Comparison of ENCODE assay signal across 20 cellular contexts in genomic region chr1:176765608-176766007, GRCh38.
A peak's percentile ranks its signal among the peaks of the same experiment; 100 is the strongest.
DNase-seq lines count a peak whose midpoint lies in the region; ATAC-seq, FAIRE-seq and TF ChIP-seq lines count a peak whose summit lies in the region.
"Had no signal": no experiment of that assay in that cellular context is flagged by ENCODE, and none has a peak within 500 bp of the region (broad histone marks: within the 10 kb centered on the region; RNA-seq: fewer than 3 reads in every experiment).

No MANE protein-coding gene starts in this region.

- H3K56ac ChIP-seq in H9 (ENCODE audit: insufficient read length, low read depth, low read length): no peak overlapping the region
- H3K56ac ChIP-seq in H1 (replicated peaks; ENCODE audit: insufficient read length, low read depth, low read length): no peak overlapping the region

- no peak overlapping the region for H3K4me2 ChIP-seq in H9 (ENCODE audit: insufficient read depth, insufficient read length, low read length)
- H3K4me2 ChIP-seq in H1 (ENCODE audit: insufficient read depth in 1 of 2, low read depth in 2 of 2, low read length in 2 of 2): no peak overlapping the region

- no peaks in the 10 kb centered on the region for H3K36me3 ChIP-seq in H1 (ENCODE audit: control insufficient read depth in 2 of 4, insufficient read depth in 4 of 4, low read length in 3 of 4)
- H3K36me3 ChIP-seq: BE2C had no signal

- no peak overlapping the region for H3K4me3 Mint-ChIP-seq in H9
- H3K4me3 Mint-ChIP-seq: CD4-positive, alpha-beta T cell; HFFc6; IgD-negative memory B cell had no signal

- no peak overlapping the region for H3K27ac Mint-ChIP-seq in H9
- H3K27ac Mint-ChIP-seq: CD4-positive, alpha-beta T cell; HFFc6; IgD-negative memory B cell had no signal

- no peak for FAIRE-seq in H1 (lab: Jason Lieb, UNC)
- FAIRE-seq: GM12892, GM18507, HepG2 had no signal

- H2BK12ac ChIP-seq in H9 (ENCODE audit: insufficient read length, low read depth, low read length): no peak overlapping the region
- no peak overlapping the region for H2BK12ac ChIP-seq in H1 (ENCODE audit: low read depth, low read length)

- H3K4me1 Mint-ChIP-seq in H9: no peaks in the 10 kb centered on the region
- H3K4me1 Mint-ChIP-seq: IgD-negative memory B cell had no signal

- H3K9me3 Mint-ChIP-seq in H9: no peaks in the 10 kb centered on the region
- H3K9me3 Mint-ChIP-seq: CD4-positive, alpha-beta T cell had no signal

- H3K4me1 ChIP-seq in H9 (ENCODE audit: insufficient read depth, low read length) (no peaks in the 10 kb centered on the region), H1 (replicated peaks in 1 of 4; ENCODE audit: control insufficient read depth in 3 of 4, insufficient read depth in 4 of 4, low read length in 3 of 4) (no peaks in the 10 kb centered on the region)
- H3K4me1 ChIP-seq: Caco-2 had no signal

- no peaks in the 10 kb centered on the region for H3K36me3 Mint-ChIP-seq in H9 (ENCODE audit: insufficient read depth in 1 of 3, low read depth in 3 of 3)
- H3K36me3 Mint-ChIP-seq: IgD-negative memory B cell had no signal

- DNase-seq in H9 (peak; percentile 37), H1 (ENCODE audit: low read depth in 1 of 2, low spot score in 2 of 2) (no peak), iPS-NIHi7 (ENCODE audit: extremely low spot score) (peak; percentile 54), CD1c-positive myeloid dendritic cell (ENCODE audit: extremely low spot score) (no peak), amniotic stem cell (lab: John Stamatoyannopoulos, UW) (no peak)
- DNase-seq: BE2C; C1 segment of cervical spinal cord; Caco-2; CD4-positive, alpha-beta T cell; DMS153; DMS79; GDM1; HFFc6; KG1 had no signal

- TF ChIP-seq POLR2A in H1 (IDR thresholded peaks at IDR 0.05; ENCODE audit: control extremely low read depth in 1 of 2, low read depth in 2 of 2, low read length in 2 of 2): no peak

- no peak overlapping the region for H4K8ac ChIP-seq in H9 (replicated peaks; ENCODE audit: insufficient read length, low read depth, low read length)
- H4K8ac ChIP-seq in H1 (ENCODE audit: extremely low read depth, insufficient read depth, low read length): no peak overlapping the region

- H3K18ac ChIP-seq in H9 (ENCODE audit: insufficient read length, low read depth, low read length): no peak overlapping the region
- H3K18ac ChIP-seq in H1 (ENCODE audit: extremely low read depth, low read length): no peak overlapping the region

- H3K79me1 ChIP-seq in H9 (ENCODE audit: insufficient read depth, low read depth, low read length, poor library complexity, severe bottlenecking): no peaks in the 10 kb centered on the region
- no peaks in the 10 kb centered on the region for H3K79me1 ChIP-seq in H1 (ENCODE audit: low read depth, low read length)

- no CpG with 5 or more reads among the region's 2 CpGs for WGBS in H9 (ENCODE audit: extremely low coverage, insufficient read length, low lambda C conversion rate)
- 97% methylated on average over 2 of the region's 2 CpGs; no CpG with 5 or more reads in 1 of the 2 experiments for WGBS in H1 (ENCODE audit: extremely low coverage in 1 of 2, insufficient coverage in 1 of 2, insufficient read length in 1 of 2, insufficient replicate concordance in 2 of 2, low coverage in 1 of 2, low lambda C conversion rate in 2 of 2, missing lambda C conversion rate in 1 of 2), 2 experiments

- H4K20me1 ChIP-seq in H9 (ENCODE audit: control insufficient read depth, insufficient read depth, insufficient read length): no peaks in the 10 kb centered on the region
- H4K20me1 ChIP-seq in H1 (replicated peaks in 1 of 2; ENCODE audit: control insufficient read depth in 1 of 2, insufficient read depth in 2 of 2, low read length in 2 of 2): no peaks in the 10 kb centered on the region

- H2AFZ ChIP-seq in H9 (ENCODE audit: low read length): no peak overlapping the region
- no peak overlapping the region for H2AFZ ChIP-seq in H1 (ENCODE audit: low read length)

- no peak overlapping the region for H2AK5ac ChIP-seq in H9 (ENCODE audit: insufficient read length, low read length)
- no peak overlapping the region for H2AK5ac ChIP-seq in H1 (ENCODE audit: low read depth, low read length)

- H4K5ac ChIP-seq in H9 (ENCODE audit: insufficient read length, low read depth, low read length) (no peak overlapping the region), H1 (ENCODE audit: insufficient read length, low read depth, low read length) (no peak overlapping the region)

- no peak overlapping the region for H2BK120ac ChIP-seq in H9 (ENCODE audit: low read depth, low read length, poor library complexity, severe bottlenecking)
- no peak overlapping the region for H2BK120ac ChIP-seq in H1 (replicated peaks; ENCODE audit: low read depth, low read length)

- peak; percentile 21 to 41; a peak in 2 of 4 replicates for TF ChIP-seq RAD21 in H1 (IDR thresholded peaks at IDR 0.05 in 1 of 2, conservative IDR thresholded peaks at IDR 0.05 in 1 of 2; ENCODE audit: low read depth in 2 of 2, low read length in 2 of 2)

- TF ChIP-seq EP300 in H1 (IDR thresholded peaks at IDR 0.05; ENCODE audit: borderline replicate concordance in 1 of 2, low read depth in 2 of 2, low read length in 2 of 2): no peak

- H3K9me3 ChIP-seq in H9 (ENCODE audit: control insufficient read depth, low read depth, low read length): no peaks in the 10 kb centered on the region
- H3K9me3 ChIP-seq in H1 (ENCODE audit: insufficient read depth in 2 of 2, low read depth in 1 of 2, low read length in 1 of 2): no peaks in the 10 kb centered on the region
- H3K9me3 ChIP-seq: BE2C, Caco-2 had no signal

- no peak overlapping the region for H3K9ac ChIP-seq in H9 (ENCODE audit: extremely low read depth, insufficient read length, low read length)
- no peak overlapping the region for H3K9ac ChIP-seq in H1 (replicated peaks in 1 of 4; ENCODE audit: extremely low read depth in 1 of 4, low read depth in 3 of 4, low read length in 3 of 4)

- H3K4ac ChIP-seq in H9 (ENCODE audit: low read depth, low read length) (no peak overlapping the region), H1 (replicated peaks; ENCODE audit: insufficient read length, low read depth, low read length) (no peak overlapping the region)

- H3K27ac ChIP-seq in H9 (ENCODE audit: insufficient read length, low read depth, low read length) (no peak overlapping the region), H1 (ENCODE audit: low read depth, low read length) (no peak overlapping the region)

- H4K91ac ChIP-seq in H9 (ENCODE audit: insufficient read length, low read depth, low read length) (no peak overlapping the region), H1 (replicated peaks; ENCODE audit: insufficient read length, low read length) (no peak overlapping the region)

- H3K23me2 ChIP-seq in H9 (ENCODE audit: insufficient read length, low read depth, low read length, poor library complexity, severe bottlenecking) (no peaks in the 10 kb centered on the region), H1 (ENCODE audit: low read depth, low read length) (no peaks in the 10 kb centered on the region)

- CTCF ChIA-PET in H1 (lab: Charles Lee; ENCODE audit: partially characterized antibody): interaction anchor here (0.7 to 3.1 kb wide), 10 partner anchors 10 to 399 kb away, joined by 3 to 14 read pairs (median 4); no protein-coding TSS in a partner anchor

- H3K4me3 ChIP-seq in H1 (ENCODE audit: extremely low read depth in 1 of 4, insufficient read depth in 2 of 4, low read depth in 3 of 4, low read length in 4 of 4): no peak overlapping the region

- TF ChIP-seq CTCF in H9 (conservative IDR thresholded peaks at IDR 0.05) (peak; percentile 49), H1 (IDR thresholded peaks at IDR 0.05; ENCODE audit: control extremely low read depth in 1 of 3, insufficient read depth in 1 of 3, low read depth in 1 of 3, low read length in 3 of 3) (peak; percentile 35 to 60 (median 42); a peak in 3 of 4 replicates)

- H2BK15ac ChIP-seq in H9 (ENCODE audit: low read depth, low read length) (no peak overlapping the region), H1 (ENCODE audit: low read length) (no peak overlapping the region)

- H3K14ac ChIP-seq in H9 (ENCODE audit: insufficient read depth, low read length): no peak overlapping the region
- no peak overlapping the region for H3K14ac ChIP-seq in H1 (ENCODE audit: insufficient read length)

- no peak overlapping the region for H3T11ph ChIP-seq in H9 (ENCODE audit: low read length)

- no peak overlapping the region for H2BK5ac ChIP-seq in H9 (ENCODE audit: insufficient read length, low read length)
- no peak overlapping the region for H2BK5ac ChIP-seq in H1 (ENCODE audit: low read depth, low read length)

- POLR2A ChIA-PET in H1 (lab: Charles Lee; ENCODE audit: partially characterized antibody): no interaction called here

- H3K79me2 ChIP-seq in H9 (ENCODE audit: insufficient read depth, low read length) (no peaks in the 10 kb centered on the region), H1 (ENCODE audit: control insufficient read depth in 1 of 2, insufficient read depth in 2 of 2, low read length in 2 of 2) (no peaks in the 10 kb centered on the region)

- H3K23ac ChIP-seq in H9 (ENCODE audit: insufficient read length, low read depth, low read length) (no peak overlapping the region), H1 (ENCODE audit: insufficient read length) (no peak overlapping the region)

- H3K27me3 ChIP-seq in H9 (ENCODE audit: insufficient read depth, low read length): no peaks in the 10 kb centered on the region
- H3K27me3 ChIP-seq in H1 (replicated peaks in 1 of 4; ENCODE audit: control insufficient read depth in 3 of 4, extremely low read depth in 1 of 4, insufficient read depth in 3 of 4, low read length in 3 of 4): no peaks in the 10 kb centered on the region
- H3K27me3 ChIP-seq: BE2C had no signal

- H2BK20ac ChIP-seq in H9 (ENCODE audit: low read depth, low read length, poor library complexity, severe bottlenecking): no peak overlapping the region
- H2BK20ac ChIP-seq in H1 (ENCODE audit: low read length): no peak overlapping the region

- no peaks in the 10 kb centered on the region for H3K27me3 Mint-ChIP-seq in H9 (ENCODE audit: low read depth)
- H3K27me3 Mint-ChIP-seq: CD4-positive, alpha-beta T cell had no signal

- no peak for ATAC-seq in HG03342 (IDR thresholded peaks at IDR 0.05; ENCODE audit: unreplicated experiment)
- ATAC-seq: HCT116, HepG2 had no signal

Comparison
In these comparisons a context has a peak if more than half of its experiments do, and no peak if none do; other contexts are left out.
1. DNase-seq: peak in H9 (single experiment) and iPS-NIHi7 (single experiment); none in H1 (0 of 2), CD1c-positive myeloid dendritic cell (single experiment) and amniotic stem cell (single experiment).